Comparison of ENCODE assay signal across 20 cellular contexts in genomic region chr1:99531578-99532570, GRCh38.
DNase-seq lines count a peak whose midpoint lies in the region; ATAC-seq and TF ChIP-seq lines count a peak whose summit lies in the region.
"Had no signal": no experiment of that assay in that cellular context is flagged by ENCODE, and none has a peak within 500 bp of the region (broad histone marks: within the 10 kb centered on the region; RNA-seq: fewer than 3 reads in every experiment).

No MANE protein-coding gene starts in this region.

- H2BK5ac ChIP-seq in trophoblast cell (ENCODE audit: low read depth, low read length, poor library complexity), result no peak overlapping the region

- intact Hi-C loops in PC-3 (cut with micrococcal nuclease), result no loop called here

- no peak overlapping the region for H3K4me2 ChIP-seq in GM23338
- no peak overlapping the region for H3K4me2 ChIP-seq in trophoblast cell (ENCODE audit: low read length)
- H3K4me2 ChIP-seq in PC-3 (ENCODE audit: low read length), result no peak overlapping the region

- no peaks in the 10 kb centered on the region for H3K9me3 ChIP-seq in trophoblast cell (ENCODE audit: insufficient read depth, low read depth, low read length)
- H3K9me3 ChIP-seq in PC-3 (ENCODE audit: low read length), result no peaks in the 10 kb centered on the region
- no peaks in the 10 kb centered on the region for H3K9me3 ChIP-seq in T-helper 17 cell (ENCODE audit: control insufficient read depth, low read length, poor library complexity, severe bottlenecking)
- H3K9me3 ChIP-seq: Peyer's patch had no signal

- no peaks in the 10 kb centered on the region for H3K9me3 Mint-ChIP-seq in GM23338
- H3K9me3 Mint-ChIP-seq: CD14-positive monocyte, HFFc6 had no signal

- no TSS peak for BruUV-seq in PC-3 (replicated peaks; lab: Mats Ljungman, UMichigan)

- no peak overlapping the region for H4K91ac ChIP-seq in trophoblast cell (ENCODE audit: low read depth, low read length)

- H3K14ac ChIP-seq in trophoblast cell (ENCODE audit: low read length), result no peak overlapping the region

- no peak overlapping the region for H3K4ac ChIP-seq in trophoblast cell (ENCODE audit: low read depth, low read length)

- peaks cover 33% of the 10 kb centered on the region for H3K4me1 Mint-ChIP-seq in GM23338
- H3K4me1 Mint-ChIP-seq in T-helper 17 cell, result no peaks in the 10 kb centered on the region
- H3K4me1 Mint-ChIP-seq: B cell, CD14-positive monocyte had no signal

- DNase-seq in GM23338 (ENCODE audit: low spot score) (no peak), astrocyte of the hippocampus (ENCODE audit: low read depth, low spot score) (peak; percentile 53), medulla oblongata (ENCODE audit: extremely low spot score) (peak; percentile 38), trophoblast cell (no peak), PC-3 (no peak), T-helper 17 cell (no peak), LoVo (ENCODE audit: low spot score) (no peak)
- DNase-seq in activated naive CD4-positive, alpha-beta T cell treated with anti-CD3 and anti-CD28 coated beads, Interleukin-2, amount 50 U/mL, for 16 hours, result no peak
- DNase-seq: H7; HFFc6; KBM-7; NCI-H1092; NCI-H1436; NCI-H1930; NCI-H510A; NK-92 treated with Interleukin-12 subunit alpha and Interleukin-12 subunit beta, amount 100 ng/mL, for 24 hours; Peyer's patch had no signal

- H3K4me3 Mint-ChIP-seq in GM23338 (no peak overlapping the region), T-helper 17 cell (no peak overlapping the region)
- H3K4me3 Mint-ChIP-seq: B cell, CD14-positive monocyte, HFFc6 had no signal

- H4K12ac ChIP-seq in trophoblast cell (ENCODE audit: low read depth, low read length), result no peak overlapping the region

- CTCF ChIA-PET in PC-3 (lab: Charles Lee), result no interaction called here

- H3K4me1 ChIP-seq in GM23338 (ENCODE audit: insufficient read depth) (peaks cover 33% of the 10 kb centered on the region), trophoblast cell (ENCODE audit: control insufficient read depth in 1 of 2, insufficient read depth in 2 of 2, low read length in 2 of 2) (no peaks in the 10 kb centered on the region), PC-3 (ENCODE audit: insufficient read depth, low read length) (0 out of 2 replicates have a peak, but pooled peaks cover 4% of the 10 kb centered on the region)
- H3K4me1 ChIP-seq: Peyer's patch had no signal

- H3F3A ChIP-seq in GM23338 (replicated peaks; ENCODE audit: low read depth) (no peaks in the 10 kb centered on the region), PC-3 (ENCODE audit: low read length, unreplicated experiment) (no peaks in the 10 kb centered on the region)

- H3K18ac ChIP-seq in trophoblast cell (ENCODE audit: low read length), result no peak overlapping the region

- H2BK120ac ChIP-seq in trophoblast cell (ENCODE audit: insufficient read depth, low read length, poor library complexity), result no peak overlapping the region

- H2BK12ac ChIP-seq in trophoblast cell (ENCODE audit: low read length), result peak overlapping the region; percentile 49

- peak overlapping the region; percentile 19 for H4K8ac ChIP-seq in trophoblast cell (ENCODE audit: low read depth, low read length)

- H4K20me1 ChIP-seq in GM23338 (replicated peaks; ENCODE audit: insufficient read depth) (no peaks in the 10 kb centered on the region), PC-3 (ENCODE audit: low read length) (no peaks in the 10 kb centered on the region)

- H3K23ac ChIP-seq in trophoblast cell (ENCODE audit: low read length), result no peak overlapping the region

- no peak for ATAC-seq in GM23338
- no peak for ATAC-seq in PC-3
- no peak for ATAC-seq in T-helper 17 cell
- ATAC-seq: SK-N-SH treated with all-trans-retinoic acid at 6 μM for 48 hours had no signal

- H3K27ac ChIP-seq in GM23338 (ENCODE audit: low read depth), result no peak overlapping the region
- H3K27ac ChIP-seq in trophoblast cell (ENCODE audit: low read depth, low read length), result no peak overlapping the region
- no peak overlapping the region for H3K27ac ChIP-seq in PC-3 (ENCODE audit: low read length)
- H3K27ac ChIP-seq: Peyer's patch had no signal

- H3K79me1 ChIP-seq in trophoblast cell (ENCODE audit: low read length), result no peaks in the 10 kb centered on the region

- WGBS in trophoblast cell (ENCODE audit: extremely low coverage, insufficient coverage, insufficient read length), result no CpG with 5 or more reads among the region's 6 CpGs

- TF ChIP-seq CTCF in GM23338 (conservative IDR thresholded peaks at IDR 0.05; ENCODE audit: low read depth in 2 of 2) (no peak), PC-3 (conservative IDR thresholded peaks at IDR 0.05; ENCODE audit: low read depth, low read length) (no peak)

- POLR2A ChIA-PET in PC-3 (lab: Charles Lee; ENCODE audit: unreplicated experiment), result no interaction called here

- no peak overlapping the region for H2AK5ac ChIP-seq in trophoblast cell (ENCODE audit: low read length)

- H3K27ac Mint-ChIP-seq in GM23338, result no peak overlapping the region; the same call in 1 of the 2 replicates
- H3K27ac Mint-ChIP-seq in T-helper 17 cell, result no peak overlapping the region
- H3K27ac Mint-ChIP-seq: B cell, CD14-positive monocyte, HFFc6 had no signal

- H3K36me3 Mint-ChIP-seq in GM23338 (ENCODE audit: low read depth), result no peaks in the 10 kb centered on the region
- H3K36me3 Mint-ChIP-seq in T-helper 17 cell (ENCODE audit: low read depth), result no peaks in the 10 kb centered on the region
- H3K36me3 Mint-ChIP-seq: CD14-positive monocyte had no signal

- H3K9ac ChIP-seq in trophoblast cell (ENCODE audit: low read length) (no peak overlapping the region), PC-3 (ENCODE audit: low read length) (no peak overlapping the region)

- H3K79me2 ChIP-seq in GM23338 (replicated peaks; ENCODE audit: insufficient read depth) (no peaks in the 10 kb centered on the region), trophoblast cell (ENCODE audit: control insufficient read depth, insufficient read depth, low read length, poor library complexity) (no peaks in the 10 kb centered on the region), PC-3 (ENCODE audit: low read length) (no peaks in the 10 kb centered on the region)

- H3K36me3 ChIP-seq in GM23338 (ENCODE audit: insufficient read depth), result no peaks in the 10 kb centered on the region
- H3K36me3 ChIP-seq in trophoblast cell (ENCODE audit: control insufficient read depth in 1 of 2, insufficient read depth in 2 of 2, low read length in 2 of 2), result no peaks in the 10 kb centered on the region
- no peaks in the 10 kb centered on the region for H3K36me3 ChIP-seq in PC-3 (ENCODE audit: low read depth, low read length)
- H3K36me3 ChIP-seq: Peyer's patch had no signal

- H3K9me2 ChIP-seq in GM23338 (ENCODE audit: insufficient read depth) (no peaks in the 10 kb centered on the region), PC-3 (replicated peaks; ENCODE audit: low read length) (no peaks in the 10 kb centered on the region)

- H3K4me3 ChIP-seq in GM23338 (no peak overlapping the region), trophoblast cell (ENCODE audit: low read depth, low read length) (no peak overlapping the region), PC-3 (ENCODE audit: low read length) (no peak overlapping the region)
- H3K4me3 ChIP-seq: Peyer's patch had no signal

- no peaks in the 10 kb centered on the region for H3K27me3 ChIP-seq in GM23338 (ENCODE audit: insufficient read depth)
- H3K27me3 ChIP-seq in trophoblast cell (ENCODE audit: insufficient read depth, low read length), result no peaks in the 10 kb centered on the region
- no peaks in the 10 kb centered on the region for H3K27me3 ChIP-seq in PC-3 (ENCODE audit: low read length)
- H3K27me3 ChIP-seq: Peyer's patch had no signal

- H3K27me3 Mint-ChIP-seq in GM23338 (ENCODE audit: insufficient read depth, low read depth, poor library complexity) (no peaks in the 10 kb centered on the region), T-helper 17 cell (peaks cover 33% of the 10 kb centered on the region)

- peak overlapping the region; percentile 49; the same call in 1 of the 2 replicates for H2AFZ ChIP-seq in GM23338
- H2AFZ ChIP-seq in trophoblast cell (ENCODE audit: insufficient read depth, low read length, poor library complexity), result no peak overlapping the region
- H2AFZ ChIP-seq in PC-3 (ENCODE audit: low read length), result no peak overlapping the region

TF ChIP-seq in GM23338, 12 proteins besides CTCF, POLR2A, EP300 and RAD21 (continues in another document):
- no peak for TF ChIP-seq CREB1 (CRISPR knock-in tag; IDR thresholded peaks at IDR 0.05; ENCODE audit: low read depth)
- no peak for TF ChIP-seq ZNF331 (CRISPR knock-in tag; IDR thresholded peaks at IDR 0.05; ENCODE audit: low read depth)
- TF ChIP-seq EZH2 (IDR thresholded peaks at IDR 0.05; ENCODE audit: low read depth, unreplicated experiment), result no peak
- no peak for TF ChIP-seq ETS1 (IDR thresholded peaks at IDR 0.05)
- TF ChIP-seq ZNF114 (CRISPR knock-in tag; IDR thresholded peaks at IDR 0.05), result no peak

Comparison
In these comparisons a context has a peak if more than half of its experiments do, and no peak if none do; other contexts are left out.
1. DNase-seq: peak in astrocyte of the hippocampus (single experiment) and medulla oblongata (single experiment); none in GM23338 (single experiment), trophoblast cell (0 of 2), PC-3 (single experiment), T-helper 17 cell (0 of 3), activated naive CD4-positive, alpha-beta T cell treated with anti-CD3 and anti-CD28 coated beads, Interleukin-2, amount 50 U/mL, for 16 hours (single experiment) and LoVo (single experiment).